In the genomic region with DNA sequence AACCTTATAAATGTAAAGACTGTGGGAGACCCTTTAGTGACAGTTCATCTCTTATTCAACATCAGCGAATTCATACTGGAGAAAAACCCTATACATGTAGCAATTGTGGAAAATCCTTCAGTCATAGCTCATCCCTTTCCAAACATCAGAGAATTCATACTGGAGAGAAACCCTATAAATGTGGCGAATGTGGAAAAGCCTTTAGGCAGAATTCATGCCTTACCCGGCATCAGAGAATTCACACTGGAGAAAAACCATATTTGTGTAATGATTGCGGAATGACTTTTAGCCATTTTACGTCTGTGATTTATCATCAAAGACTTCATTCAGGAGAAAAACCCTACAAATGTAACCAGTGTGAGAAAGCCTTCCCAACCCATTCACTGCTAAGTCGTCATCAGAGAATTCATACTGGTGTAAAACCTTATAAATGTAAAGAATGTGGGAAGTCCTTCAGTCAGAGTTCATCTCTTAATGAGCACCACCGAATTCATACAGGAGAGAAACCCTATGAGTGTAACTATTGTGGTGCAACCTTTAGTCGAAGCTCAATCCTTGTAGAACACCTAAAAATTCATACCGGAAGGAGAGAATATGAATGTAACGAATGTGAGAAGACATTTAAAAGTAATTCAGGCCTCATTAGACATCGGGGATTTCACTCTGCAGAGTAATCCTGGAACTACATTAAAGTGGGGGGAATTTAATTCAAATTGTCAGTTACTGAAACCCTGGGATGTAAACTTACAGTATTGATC, we compare ENCODE assay signal across 2 cellular contexts.
TF ChIP-seq lines count a peak whose summit lies in the region.

No MANE protein-coding gene starts in this region.

TF ChIP-seq in HepG2, 621 proteins besides CTCF, POLR2A, EP300 and RAD21:
- peak; percentile 94; the same call in 1 of the 2 replicates for TF ChIP-seq ZNF274 (CRISPR knock-in tag; IDR thresholded peaks at IDR 0.05)
- TF ChIP-seq PHF8 (CRISPR knock-in tag; IDR thresholded peaks at IDR 0.05), result no peak
- no peak for TF ChIP-seq ZNF30 (CRISPR knock-in tag; IDR thresholded peaks at IDR 0.05)
TF ChIP-seq in HepG2: peak in this region for 1.

TF ChIP-seq in GM12878, 131 proteins besides CTCF, POLR2A, EP300 and RAD21:
- no peak for TF ChIP-seq NFIC (IDR thresholded peaks at IDR 0.05; ENCODE audit: low read depth, low read length)
- TF ChIP-seq ZNF274 (IDR thresholded peaks at IDR 0.05; ENCODE audit: insufficient read depth, insufficient read length), result peak; percentile 83
- 0 out of 2 replicates have a peak, but pooled peaks have one; percentile 42 for TF ChIP-seq CBX5 (IDR thresholded peaks at IDR 0.05; ENCODE audit: low read depth)
